ENCODE assay signal across 1 cellular context in genomic region chrX:10119399-10119990, GRCh38.
TF ChIP-seq lines count a peak whose summit lies in the region.

No MANE protein-coding gene starts in this region.

TF ChIP-seq in HepG2, 621 proteins besides CTCF, POLR2A, EP300 and RAD21 (continued from another document and continues in another):
- TF ChIP-seq, protein P1, sequence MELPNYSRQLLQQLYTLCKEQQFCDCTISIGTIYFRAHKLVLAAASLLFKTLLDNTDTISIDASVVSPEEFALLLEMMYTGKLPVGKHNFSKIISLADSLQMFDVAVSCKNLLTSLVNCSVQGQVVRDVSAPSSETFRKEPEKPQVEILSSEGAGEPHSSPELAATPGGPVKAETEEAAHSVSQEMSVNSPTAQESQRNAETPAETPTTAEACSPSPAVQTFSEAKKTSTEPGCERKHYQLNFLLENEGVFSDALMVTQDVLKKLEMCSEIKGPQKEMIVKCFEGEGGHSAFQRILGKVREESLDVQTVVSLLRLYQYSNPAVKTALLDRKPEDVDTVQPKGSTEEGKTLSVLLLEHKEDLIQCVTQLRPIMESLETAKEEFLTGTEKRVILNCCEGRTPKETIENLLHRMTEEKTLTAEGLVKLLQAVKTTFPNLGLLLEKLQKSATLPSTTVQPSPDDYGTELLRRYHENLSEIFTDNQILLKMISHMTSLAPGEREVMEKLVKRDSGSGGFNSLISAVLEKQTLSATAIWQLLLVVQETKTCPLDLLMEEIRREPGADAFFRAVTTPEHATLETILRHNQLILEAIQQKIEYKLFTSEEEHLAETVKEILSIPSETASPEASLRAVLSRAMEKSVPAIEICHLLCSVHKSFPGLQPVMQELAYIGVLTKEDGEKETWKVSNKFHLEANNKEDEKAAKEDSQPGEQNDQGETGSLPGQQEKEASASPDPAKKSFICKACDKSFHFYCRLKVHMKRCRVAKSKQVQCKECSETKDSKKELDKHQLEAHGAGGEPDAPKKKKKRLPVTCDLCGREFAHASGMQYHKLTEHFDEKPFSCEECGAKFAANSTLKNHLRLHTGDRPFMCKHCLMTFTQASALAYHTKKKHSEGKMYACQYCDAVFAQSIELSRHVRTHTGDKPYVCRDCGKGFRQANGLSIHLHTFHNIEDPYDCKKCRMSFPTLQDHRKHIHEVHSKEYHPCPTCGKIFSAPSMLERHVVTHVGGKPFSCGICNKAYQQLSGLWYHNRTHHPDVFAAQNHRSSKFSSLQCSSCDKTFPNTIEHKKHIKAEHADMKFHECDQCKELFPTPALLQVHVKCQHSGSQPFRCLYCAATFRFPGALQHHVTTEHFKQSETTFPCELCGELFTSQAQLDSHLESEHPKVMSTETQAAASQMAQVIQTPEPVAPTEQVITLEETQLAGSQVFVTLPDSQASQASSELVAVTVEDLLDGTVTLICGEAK (IDR thresholded peaks at IDR 0.05): no peak
- TF ChIP-seq, protein P1 (CRISPR knock-in tag; IDR thresholded peaks at IDR 0.05): no peak
- TF ChIP-seq ZBTB20 (CRISPR knock-in tag; IDR thresholded peaks at IDR 0.05; ENCODE audit: borderline replicate concordance, low read depth) (no peak), SKI (IDR thresholded peaks at IDR 0.05; ENCODE audit: partially characterized antibody) (no peak), ZNF713 (CRISPR knock-in tag; IDR thresholded peaks at IDR 0.05) (no peak), FOXP4 (CRISPR knock-in tag; IDR thresholded peaks at IDR 0.05) (peak; percentile 10; the same call in 1 of the 2 replicates), HOXA3 (CRISPR knock-in tag; IDR thresholded peaks at IDR 0.05) (peak; percentile 66), LCORL (IDR thresholded peaks at IDR 0.05) (no peak), LCORL (CRISPR knock-in tag; IDR thresholded peaks at IDR 0.05) (peak; percentile 32; the same call in 1 of the 2 replicates), ZNF44 (CRISPR knock-in tag; IDR thresholded peaks at IDR 0.05) (no peak), MIER2 (CRISPR knock-in tag; IDR thresholded peaks at IDR 0.05) (peak; percentile 74; the same call in 1 of the 2 replicates), HNRNPUL1 (IDR thresholded peaks at IDR 0.05; ENCODE audit: low read depth, low read length) (no peak), PHF21A (CRISPR knock-in tag; IDR thresholded peaks at IDR 0.05) (no peak), ETV6 (CRISPR knock-in tag; conservative IDR thresholded peaks at IDR 0.05) (no peak), TAF15 (IDR thresholded peaks at IDR 0.05; ENCODE audit: low read depth, low read length, poor library complexity, severe bottlenecking) (no peak), SALL1 (CRISPR knock-in tag; IDR thresholded peaks at IDR 0.05) (peak; percentile 41; the same call in 1 of the 2 replicates), ZNF337 (CRISPR knock-in tag; IDR thresholded peaks at IDR 0.05; ENCODE audit: borderline replicate concordance, low read depth) (no peak), ZNF614 (CRISPR knock-in tag; IDR thresholded peaks at IDR 0.05; ENCODE audit: borderline replicate concordance) (peak; percentile 40; the same call in 1 of the 2 replicates), ELF1 (CRISPR knock-in tag; IDR thresholded peaks at IDR 0.05) (no peak), SOX13 (IDR thresholded peaks at IDR 0.05) (peak; percentile 31; the same call in 1 of the 2 replicates), SOX13 (CRISPR knock-in tag; conservative IDR thresholded peaks at IDR 0.05 in 1 of 2, IDR thresholded peaks at IDR 0.05 in 1 of 2) (peak in 1 of 2 experiments; percentile 39; a peak in 1 of 4 replicates), ZXDC (CRISPR knock-in tag; IDR thresholded peaks at IDR 0.05) (no peak), FOXA3 (CRISPR knock-in tag; IDR thresholded peaks at IDR 0.05) (peak; percentile 33), ZFP41 (CRISPR knock-in tag; IDR thresholded peaks at IDR 0.05; ENCODE audit: borderline replicate concordance) (no peak), SP140L (CRISPR knock-in tag; IDR thresholded peaks at IDR 0.05; ENCODE audit: borderline replicate concordance) (peak; percentile 53; the same call in 1 of the 2 replicates), KDM3A (CRISPR knock-in tag; IDR thresholded peaks at IDR 0.05; ENCODE audit: low read depth) (peak; percentile 83; the same call in 1 of the 2 replicates), NFIC (IDR thresholded peaks at IDR 0.05; ENCODE audit: low read length) (peak; percentile 58; the same call in 1 of the 2 replicates), SETDB1 (CRISPR knock-in tag; IDR thresholded peaks at IDR 0.05; ENCODE audit: borderline replicate concordance) (peak; percentile 92; the same call in 1 of the 2 replicates), BCL6 (CRISPR knock-in tag; IDR thresholded peaks at IDR 0.05) (0 out of 2 replicates have a peak, but pooled peaks have one; percentile 18), ZNF552 (CRISPR knock-in tag; IDR thresholded peaks at IDR 0.05; ENCODE audit: borderline replicate concordance) (no peak), STAG1 (CRISPR knock-in tag; IDR thresholded peaks at IDR 0.05) (peak; percentile 99), ZNF331 (CRISPR knock-in tag; IDR thresholded peaks at IDR 0.05) (peak; percentile 35; the same call in 1 of the 2 replicates), GMEB1 (CRISPR knock-in tag; IDR thresholded peaks at IDR 0.05; ENCODE audit: borderline replicate concordance) (peak; percentile 25; the same call in 1 of the 2 replicates), ZNF124 (CRISPR knock-in tag; IDR thresholded peaks at IDR 0.05) (0 out of 2 replicates have a peak, but pooled peaks have one; percentile 53), DMAP1 (CRISPR knock-in tag; IDR thresholded peaks at IDR 0.05) (no peak), FOXK1 (CRISPR knock-in tag; IDR thresholded peaks at IDR 0.05; ENCODE audit: borderline replicate concordance, low read depth) (0 out of 2 replicates have a peak, but pooled peaks have one; percentile 27), ARID5B (CRISPR knock-in tag; IDR thresholded peaks at IDR 0.05) (peak; percentile 61), MIXL1 (CRISPR knock-in tag; IDR thresholded peaks at IDR 0.05) (peak; percentile 65; the same call in 1 of the 2 replicates), ZNF24 (IDR thresholded peaks at IDR 0.05) (peak; percentile 17; the same call in 1 of the 2 replicates)
- TF ChIP-seq, protein P2, sequence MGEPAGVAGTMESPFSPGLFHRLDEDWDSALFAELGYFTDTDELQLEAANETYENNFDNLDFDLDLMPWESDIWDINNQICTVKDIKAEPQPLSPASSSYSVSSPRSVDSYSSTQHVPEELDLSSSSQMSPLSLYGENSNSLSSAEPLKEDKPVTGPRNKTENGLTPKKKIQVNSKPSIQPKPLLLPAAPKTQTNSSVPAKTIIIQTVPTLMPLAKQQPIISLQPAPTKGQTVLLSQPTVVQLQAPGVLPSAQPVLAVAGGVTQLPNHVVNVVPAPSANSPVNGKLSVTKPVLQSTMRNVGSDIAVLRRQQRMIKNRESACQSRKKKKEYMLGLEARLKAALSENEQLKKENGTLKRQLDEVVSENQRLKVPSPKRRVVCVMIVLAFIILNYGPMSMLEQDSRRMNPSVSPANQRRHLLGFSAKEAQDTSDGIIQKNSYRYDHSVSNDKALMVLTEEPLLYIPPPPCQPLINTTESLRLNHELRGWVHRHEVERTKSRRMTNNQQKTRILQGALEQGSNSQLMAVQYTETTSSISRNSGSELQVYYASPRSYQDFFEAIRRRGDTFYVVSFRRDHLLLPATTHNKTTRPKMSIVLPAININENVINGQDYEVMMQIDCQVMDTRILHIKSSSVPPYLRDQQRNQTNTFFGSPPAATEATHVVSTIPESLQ (CRISPR knock-in tag; conservative IDR thresholded peaks at IDR 0.05): no peak
- TF ChIP-seq, protein P3, sequence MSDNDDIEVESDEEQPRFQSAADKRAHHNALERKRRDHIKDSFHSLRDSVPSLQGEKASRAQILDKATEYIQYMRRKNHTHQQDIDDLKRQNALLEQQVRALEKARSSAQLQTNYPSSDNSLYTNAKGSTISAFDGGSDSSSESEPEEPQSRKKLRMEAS (IDR thresholded peaks at IDR 0.05): 0 out of 2 replicates have a peak, but pooled peaks have one; percentile 23
